In the genomic region with DNA sequence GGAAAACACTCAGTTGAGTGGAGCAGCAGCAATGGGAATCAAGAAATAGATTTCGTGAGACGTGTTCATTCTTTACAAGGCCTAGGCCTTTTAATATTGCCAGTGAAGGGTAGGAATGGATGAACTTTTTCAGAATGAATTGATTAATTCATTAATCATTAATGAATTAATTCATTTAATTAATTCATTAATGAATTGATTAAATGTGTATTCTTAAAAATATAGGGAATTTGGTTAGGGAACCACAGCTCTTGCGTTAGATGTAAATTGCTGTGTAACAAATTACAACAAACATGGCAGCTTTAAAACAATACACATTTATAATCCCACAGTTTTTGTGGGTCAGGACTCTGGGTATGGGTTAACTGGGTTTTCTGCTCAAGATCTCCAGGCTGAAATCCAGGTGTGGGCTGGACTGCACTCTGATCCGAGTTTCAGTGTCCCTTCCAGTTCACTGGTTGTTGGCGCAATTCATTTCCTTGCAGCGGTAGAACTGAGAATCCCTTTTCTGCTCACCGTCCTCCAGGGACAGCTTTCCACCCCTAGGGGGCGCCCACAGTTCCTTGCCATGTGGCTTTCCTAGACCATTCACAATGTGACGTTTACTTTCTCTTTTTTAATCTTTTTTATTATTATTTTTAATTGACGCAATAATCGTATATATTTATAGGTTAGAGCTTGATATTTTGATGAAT, we compare ENCODE assay signal across 8 cellular contexts. TPM values are rescaled to one million over a fixed set of nuclear protein-coding genes. Genes with fewer than 3 reads are reported as not detected.
DNase-seq lines count a peak whose midpoint lies in the region; ATAC-seq, FAIRE-seq and TF ChIP-seq lines count a peak whose summit lies in the region.

No MANE protein-coding gene starts in this region.

- CTCF ChIA-PET in A673 (lab: Charles Lee): interaction anchor here (0.7 kb wide), 2 partner anchors 15 to 97 kb away, joined by 3 read pairs; no protein-coding TSS in a partner anchor

- peak; percentile 80 for DNase-seq in A673 (ENCODE audit: low spot score)
- DNase-seq in GM12892 (ENCODE audit: insufficient read length): peak; percentile 23
- DNase-seq in NCI-H2227 treated with DMSO at 0.1 percent for 48 hours (lab: John Stamatoyannopoulos, UW): peak; percentile 12
- DNase-seq in activated CD4-positive, alpha-beta T cell treated with anti-CD3 and anti-CD28 coated beads, Interleukin-2, amount 50 U/mL, for 48 hours: peak; percentile 84 to 88
- DNase-seq in effector memory CD8-positive, alpha-beta T cell: peak; percentile 67 to 71 (median 70)
- peak; percentile 76 for DNase-seq in mucosa of gallbladder (ENCODE audit: low spot score)
- peak; percentile 54 to 58 for DNase-seq in stimulated activated CD8-positive, alpha-beta memory T cell treated with anti-CD3 and anti-CD28 coated beads, Interleukin-7, amount 100 ng/mL, for 4 hours (ENCODE audit: low read depth in 2 of 2)

- no peaks in the 10 kb centered on the region for H3K9me3 Mint-ChIP-seq in effector memory CD8-positive, alpha-beta T cell

- no peak overlapping the region for H3K4me3 Mint-ChIP-seq in effector memory CD8-positive, alpha-beta T cell

- BruUV-seq in A673 (replicated peaks; lab: Mats Ljungman, UMichigan): no TSS peak

- peak; percentile 88 for ATAC-seq in HG02884 (IDR thresholded peaks at IDR 0.05; ENCODE audit: unreplicated experiment)
- ATAC-seq in effector memory CD8-positive, alpha-beta T cell (replicated peaks): peak; percentile 77

- peaks cover 6% of the 10 kb centered on the region for H3K4me1 ChIP-seq in A673 (ENCODE audit: insufficient read depth, low read length, poor library complexity, severe bottlenecking)

- POLR2A ChIA-PET in A673 (lab: Charles Lee; ENCODE audit: low non-redundant PET): no interaction called here

- H3K4me1 Mint-ChIP-seq in effector memory CD8-positive, alpha-beta T cell (ENCODE audit: low read depth in 2 of 2): peaks cover 0 to 1% of the 10 kb centered on the region in 2 donors

- FAIRE-seq in GM12892 (lab: Jason Lieb, UNC): peak; percentile 30

- no peaks in the 10 kb centered on the region for H3K36me3 Mint-ChIP-seq in effector memory CD8-positive, alpha-beta T cell (ENCODE audit: insufficient read depth)

- TF ChIP-seq CTCF in A673 (conservative IDR thresholded peaks at IDR 0.05; ENCODE audit: low read depth, low read length): peak; percentile 97

- H3K27me3 ChIP-seq in A673 (replicated peaks; ENCODE audit: insufficient read depth, low read depth, low read length, poor library complexity): no peaks in the 10 kb centered on the region

- peaks cover 0 to 21% of the 10 kb centered on the region in 2 donors for H3K27me3 Mint-ChIP-seq in effector memory CD8-positive, alpha-beta T cell

- intact Hi-C loops in A673 (cut with micrococcal nuclease; ENCODE audit: unreplicated experiment): no loop called here

- H3K9me3 ChIP-seq in A673 (ENCODE audit: low read depth, low read length, poor library complexity, severe bottlenecking): no peaks in the 10 kb centered on the region

- no peak for TF ChIP-seq POLR2A in GM12892 (IDR thresholded peaks at IDR 0.05; ENCODE audit: low read depth, low read length)

- H3K4me3 ChIP-seq in A673 (ENCODE audit: low read depth, low read length, poor library complexity, severe bottlenecking): no peak overlapping the region

- no peak overlapping the region for H3K27ac ChIP-seq in A673 (ENCODE audit: low read depth, low read length, poor library complexity, severe bottlenecking)

- H3K36me3 ChIP-seq in A673 (ENCODE audit: insufficient read depth, low read length, poor library complexity, severe bottlenecking): no peaks in the 10 kb centered on the region

- peak overlapping the region in 1 of 2 donors; percentile 72 for H3K27ac Mint-ChIP-seq in effector memory CD8-positive, alpha-beta T cell

RNA-seq across cellular contexts. Expression of a gene that starts 32.8 kb away (rescaled TPM):
- 1.4 and 2.6 TPM in 2 replicates for total RNA-seq in A673 (2021)
- 2.5 TPM for polyA plus RNA-seq in GM12892 (2012; ENCODE audit: missing spikeins)
- total RNA-seq in mucosa of gallbladder: 13.2 TPM

Comparison
In these comparisons a context has a peak if more than half of its experiments do, and no peak if none do; other contexts are left out.
1. DNase-seq: peak in every context shown above with its lines; median percentile 86 in activated CD4-positive, alpha-beta T cell treated with anti-CD3 and anti-CD28 coated beads, Interleukin-2, amount 50 U/mL, for 48 hours; 80 in A673; 76 in mucosa of gallbladder; 70 in effector memory CD8-positive, alpha-beta T cell; 56 in stimulated activated CD8-positive, alpha-beta memory T cell treated with anti-CD3 and anti-CD28 coated beads, Interleukin-7, amount 100 ng/mL, for 4 hours; 23 in GM12892; 12 in NCI-H2227 treated with DMSO at 0.1 percent for 48 hours.